In the genomic region with DNA sequence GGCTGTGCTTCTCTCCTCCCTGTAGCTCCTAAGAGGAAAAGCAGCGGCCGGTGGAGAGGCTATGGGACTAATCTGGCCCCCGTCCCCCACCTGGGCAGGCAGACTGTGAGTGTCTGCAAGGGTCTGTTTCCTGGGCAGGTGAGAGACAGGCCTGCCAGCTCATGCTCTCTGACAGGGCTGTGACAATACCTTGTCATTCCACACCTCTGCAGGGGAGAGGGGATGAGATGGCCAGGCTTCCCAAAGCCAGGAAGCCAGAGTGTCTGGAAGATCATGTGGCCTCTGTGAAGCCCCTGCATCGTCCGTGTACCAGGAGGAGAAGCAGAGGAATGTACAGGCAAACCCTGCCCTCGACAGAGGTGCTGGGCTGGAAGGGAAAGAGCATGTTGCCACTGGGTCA, we compare ENCODE assay signal across 26 cellular contexts.
DNase-seq lines count a peak whose midpoint lies in the region; ATAC-seq and TF ChIP-seq lines count a peak whose summit lies in the region.
"Had no signal": no experiment of that assay in that cellular context is flagged by ENCODE, and none has a peak within 500 bp of the region (broad histone marks: within the 10 kb centered on the region; RNA-seq: fewer than 3 reads in every experiment).

No MANE protein-coding gene starts in this region.

- ATAC-seq in WTC11 = peak; percentile 63
- no peak for ATAC-seq in stimulated activated naive B cell treated with anti-CD40 and anti-IgM and Interleukin-4, amounts not matched to agents 10 μg/mL and 1 μg/mL and 100 μg/mL, for 72 hours (replicated peaks)
- no peak for ATAC-seq in GM18870 (IDR thresholded peaks at IDR 0.05; ENCODE audit: unreplicated experiment)
- ATAC-seq in GM19328 (IDR thresholded peaks at IDR 0.05; ENCODE audit: unreplicated experiment) = no peak
- no peak for ATAC-seq in GM18511 (IDR thresholded peaks at IDR 0.05; ENCODE audit: unreplicated experiment)
- ATAC-seq: activated CD8-positive, alpha-beta T cell treated with anti-CD3 and anti-CD28 coated beads, Interleukin-2, amount 10 ng/mL, durations not matched to agents 7 days and 5 days; activated T-helper 17 cell treated with anti-CD3 and anti-CD28 coated beads, Interleukin-2, amount 50 U/mL, for 72 hours; gastroesophageal sphincter; left ventricle myocardium superior; naive thymus-derived CD4-positive, alpha-beta T cell had no signal

- DNase-seq in NCI-H82 (lab: John Stamatoyannopoulos, UW) (peak; percentile 54), NCI-H82 treated with DMSO at 0.1 percent for 48 hours (lab: John Stamatoyannopoulos, UW; ENCODE audit: unreplicated experiment) (no peak), WTC11 (ENCODE audit: low spot score) (no peak), kidney tubule cell (ENCODE audit: low spot score) (peak; percentile 16)
- DNase-seq in stimulated activated naive B cell treated with anti-CD40 and anti-IgM and Interleukin-4, amounts not matched to agents 10 μg/mL and 1 μg/mL and 100 μg/mL, for 72 hours = no peak
- DNase-seq: activated CD4-positive, alpha-beta T cell treated with anti-CD3 and anti-CD28 coated beads for 4 hours; activated CD8-positive, alpha-beta T cell treated with anti-CD3 and anti-CD28 coated beads, Interleukin-2, amount 10 ng/mL, durations not matched to agents 7 days and 5 days; activated naive CD4-positive, alpha-beta T cell treated with anti-CD3 and anti-CD28 coated beads, Interleukin-2, amount 10 ng/mL, durations not matched to agents 7 days and 5 days; brain microvascular endothelial cell; COR-L47; DMS79 treated with DMSO at 0.1 percent for 48 hours; GF-D8; left ventricle myocardium superior; MM.1S; naive thymus-derived CD4-positive, alpha-beta T cell; NCI-H2081; NCI-H526 treated with DMSO at 0.1 percent for 48 hours; nucleus accumbens; SHP77 treated with DMSO at 0.1 percent for 48 hours; stimulated activated naive CD4-positive, alpha-beta T cell treated with Interleukin-2 at 50 U/mL for 16 hours; T-helper 2 cell had no signal

- no peak overlapping the region for H3K27ac Mint-ChIP-seq in WTC11
- H3K27ac Mint-ChIP-seq in stimulated activated naive B cell treated with anti-CD40 and anti-IgM and Interleukin-4, amounts not matched to agents 10 μg/mL and 1 μg/mL and 100 μg/mL, for 72 hours = peak overlapping the region; percentile 59
- H3K27ac Mint-ChIP-seq: activated CD8-positive, alpha-beta T cell treated with anti-CD3 and anti-CD28 coated beads, Interleukin-2, amount 10 ng/mL, durations not matched to agents 7 days and 5 days; activated naive CD4-positive, alpha-beta T cell treated with anti-CD3 and anti-CD28 coated beads, Interleukin-2, amount 10 ng/mL, durations not matched to agents 7 days and 5 days; activated T-helper 17 cell treated with anti-CD3 and anti-CD28 coated beads, Interleukin-2, amount 50 U/mL, for 72 hours; naive thymus-derived CD4-positive, alpha-beta T cell had no signal

- H3K9me3 Mint-ChIP-seq in WTC11 = no peaks in the 10 kb centered on the region; the same call in 1 of the 2 replicates
- H3K9me3 Mint-ChIP-seq in stimulated activated naive B cell treated with anti-CD40 and anti-IgM and Interleukin-4, amounts not matched to agents 10 μg/mL and 1 μg/mL and 100 μg/mL, for 72 hours = no peaks in the 10 kb centered on the region
- H3K9me3 Mint-ChIP-seq: activated naive CD4-positive, alpha-beta T cell treated with anti-CD3 and anti-CD28 coated beads, Interleukin-2, amount 10 ng/mL, durations not matched to agents 7 days and 5 days; activated T-helper 17 cell treated with anti-CD3 and anti-CD28 coated beads, Interleukin-2, amount 50 U/mL, for 72 hours had no signal

- H3K4me3 Mint-ChIP-seq in WTC11 = no peak overlapping the region
- no peak overlapping the region for H3K4me3 Mint-ChIP-seq in stimulated activated naive B cell treated with anti-CD40 and anti-IgM and Interleukin-4, amounts not matched to agents 10 μg/mL and 1 μg/mL and 100 μg/mL, for 72 hours
- H3K4me3 Mint-ChIP-seq: activated CD8-positive, alpha-beta T cell treated with anti-CD3 and anti-CD28 coated beads, Interleukin-2, amount 10 ng/mL, durations not matched to agents 7 days and 5 days; activated naive CD4-positive, alpha-beta T cell treated with anti-CD3 and anti-CD28 coated beads, Interleukin-2, amount 10 ng/mL, durations not matched to agents 7 days and 5 days; activated T-helper 17 cell treated with anti-CD3 and anti-CD28 coated beads, Interleukin-2, amount 50 U/mL, for 72 hours; naive thymus-derived CD4-positive, alpha-beta T cell had no signal

- CTCF ChIA-PET in WTC11 (lab: Charles Lee) = interaction anchor here (1.0 kb wide), 1 partner anchor 29 kb away, joined by 6 read pairs; no protein-coding TSS in a partner anchor

- peaks cover 11% of the 10 kb centered on the region for H3K4me1 Mint-ChIP-seq in WTC11
- no peaks in the 10 kb centered on the region for H3K4me1 Mint-ChIP-seq in stimulated activated naive B cell treated with anti-CD40 and anti-IgM and Interleukin-4, amounts not matched to agents 10 μg/mL and 1 μg/mL and 100 μg/mL, for 72 hours
- H3K4me1 Mint-ChIP-seq: activated naive CD4-positive, alpha-beta T cell treated with anti-CD3 and anti-CD28 coated beads, Interleukin-2, amount 10 ng/mL, durations not matched to agents 7 days and 5 days; activated T-helper 17 cell treated with anti-CD3 and anti-CD28 coated beads, Interleukin-2, amount 50 U/mL, for 72 hours; naive thymus-derived CD4-positive, alpha-beta T cell had no signal

- H3K36me3 Mint-ChIP-seq in WTC11 = no peaks in the 10 kb centered on the region
- no peaks in the 10 kb centered on the region for H3K36me3 Mint-ChIP-seq in stimulated activated naive B cell treated with anti-CD40 and anti-IgM and Interleukin-4, amounts not matched to agents 10 μg/mL and 1 μg/mL and 100 μg/mL, for 72 hours
- H3K36me3 Mint-ChIP-seq: activated naive CD4-positive, alpha-beta T cell treated with anti-CD3 and anti-CD28 coated beads, Interleukin-2, amount 10 ng/mL, durations not matched to agents 7 days and 5 days; naive thymus-derived CD4-positive, alpha-beta T cell had no signal

- no peaks in the 10 kb centered on the region; the same call in 1 of the 2 replicates for H3K27me3 Mint-ChIP-seq in WTC11 (ENCODE audit: low read depth)
- H3K27me3 Mint-ChIP-seq in stimulated activated naive B cell treated with anti-CD40 and anti-IgM and Interleukin-4, amounts not matched to agents 10 μg/mL and 1 μg/mL and 100 μg/mL, for 72 hours = no peaks in the 10 kb centered on the region
- H3K27me3 Mint-ChIP-seq: activated naive CD4-positive, alpha-beta T cell treated with anti-CD3 and anti-CD28 coated beads, Interleukin-2, amount 10 ng/mL, durations not matched to agents 7 days and 5 days; activated T-helper 17 cell treated with anti-CD3 and anti-CD28 coated beads, Interleukin-2, amount 50 U/mL, for 72 hours had no signal

- TF ChIP-seq CTCF in WTC11 (IDR thresholded peaks at IDR 0.05) = no peak

- POLR2A ChIA-PET in WTC11 (lab: Charles Lee) = no interaction called here

TF ChIP-seq in WTC11, 78 proteins besides CTCF, POLR2A, EP300 and RAD21:
- TF ChIP-seq NFYB (CRISPR knock-in tag; conservative IDR thresholded peaks at IDR 0.05; ENCODE audit: low read depth) = no peak
- TF ChIP-seq SP1 (CRISPR knock-in tag; conservative IDR thresholded peaks at IDR 0.05) = no peak

Comparison
In these comparisons a context has a peak if more than half of its experiments do, and no peak if none do; other contexts are left out.
1. DNase-seq: peak in NCI-H82 (single experiment) and kidney tubule cell (single experiment); none in NCI-H82 treated with DMSO at 0.1 percent for 48 hours (single experiment), WTC11 (single experiment) and stimulated activated naive B cell treated with anti-CD40 and anti-IgM and Interleukin-4, amounts not matched to agents 10 μg/mL and 1 μg/mL and 100 μg/mL, for 72 hours (single experiment).